In the genomic region with DNA sequence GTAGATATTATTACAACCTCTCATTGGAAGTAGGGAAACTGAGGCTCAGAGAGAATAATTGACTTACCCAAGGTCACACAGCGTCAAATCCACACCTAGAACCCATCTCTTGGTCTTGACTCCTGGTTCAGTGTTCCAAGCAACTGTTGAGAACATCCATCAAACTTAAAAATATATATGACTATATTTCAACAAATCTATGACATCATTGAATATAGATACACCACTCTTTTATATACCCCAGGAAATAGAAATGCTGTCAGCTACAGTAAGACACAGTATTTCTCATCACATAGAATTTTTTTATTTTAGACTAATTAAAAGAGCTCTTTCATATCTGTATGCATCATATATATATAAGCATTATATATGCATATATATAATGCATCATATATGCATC, we compare ENCODE assay signal across 29 cellular contexts. TPM values are rescaled to one million over a fixed set of nuclear protein-coding genes. Genes with fewer than 3 reads are reported as not detected.
"Had no signal": no experiment of that assay in that cellular context is flagged by ENCODE, and none has a peak within 500 bp of the region (broad histone marks: within the 10 kb centered on the region; RNA-seq: fewer than 3 reads in every experiment).

No MANE protein-coding gene starts in this region.

- H3K4me1 ChIP-seq: adrenal gland, body of pancreas, esophagus squamous epithelium, gastroesophageal sphincter had no signal

- H3K27ac ChIP-seq: adrenal gland, body of pancreas, epithelial cell of prostate, esophagus squamous epithelium, gastroesophageal sphincter, heart right ventricle, hepatocyte had no signal

- H3K4me1 Mint-ChIP-seq: activated T-helper 17 cell treated with anti-CD3 and anti-CD28 coated beads, Interleukin-2, amount 50 U/mL, for 72 hours had no signal

- ATAC-seq: activated naive CD8-positive, alpha-beta T cell treated with anti-CD3 and anti-CD28 coated beads, Interleukin-2, amount 50 U/mL, for 24 hours; activated T-helper 17 cell treated with anti-CD3 and anti-CD28 coated beads, Interleukin-2, amount 50 U/mL, for 72 hours; body of pancreas; gastroesophageal sphincter had no signal

- H3K4me3 Mint-ChIP-seq: activated CD4-positive, alpha-beta memory T cell treated with anti-CD3 and anti-CD28 coated beads, Interleukin-2, amount 10 ng/mL, durations not matched to agents 7 days and 5 days; activated CD4-positive, alpha-beta T cell treated with anti-CD3 and anti-CD28 coated beads, Interleukin-2, amount 10 ng/mL, durations not matched to agents 7 days and 5 days; activated naive CD8-positive, alpha-beta T cell; activated naive CD8-positive, alpha-beta T cell treated with anti-CD3 and anti-CD28 coated beads, Interleukin-2, amount 50 U/mL, for 24 hours; activated T-cell treated with anti-CD3 and anti-CD28 coated beads, Interleukin-2, amount 50 U/mL, for 24 hours; activated T-helper 17 cell treated with anti-CD3 and anti-CD28 coated beads, Interleukin-2, amount 50 U/mL, for 72 hours had no signal

- H3K27me3 Mint-ChIP-seq: activated naive CD8-positive, alpha-beta T cell; activated T-helper 17 cell treated with anti-CD3 and anti-CD28 coated beads, Interleukin-2, amount 50 U/mL, for 72 hours had no signal

- H3K4me2 ChIP-seq: hepatocyte had no signal

- H3K27me3 ChIP-seq: body of pancreas, hepatocyte had no signal

- H3K36me3 ChIP-seq: adrenal gland, esophagus squamous epithelium, gastroesophageal sphincter, heart right ventricle had no signal

- H3K9me3 ChIP-seq: adrenal gland, body of pancreas, esophagus squamous epithelium, gastroesophageal sphincter, heart right ventricle had no signal

- H3K9me3 Mint-ChIP-seq: activated CD4-positive, alpha-beta memory T cell treated with anti-CD3 and anti-CD28 coated beads, Interleukin-2, amount 10 ng/mL, durations not matched to agents 7 days and 5 days; activated CD4-positive, alpha-beta T cell treated with anti-CD3 and anti-CD28 coated beads, Interleukin-2, amount 10 ng/mL, durations not matched to agents 7 days and 5 days; activated naive CD8-positive, alpha-beta T cell treated with anti-CD3 and anti-CD28 coated beads, Interleukin-2, amount 50 U/mL, for 24 hours; activated T-cell treated with anti-CD3 and anti-CD28 coated beads, Interleukin-2, amount 50 U/mL, for 24 hours; activated T-helper 17 cell treated with anti-CD3 and anti-CD28 coated beads, Interleukin-2, amount 50 U/mL, for 72 hours had no signal

- H3K36me3 Mint-ChIP-seq: activated naive CD8-positive, alpha-beta T cell had no signal

- H3K27ac Mint-ChIP-seq: activated CD4-positive, alpha-beta memory T cell treated with anti-CD3 and anti-CD28 coated beads, Interleukin-2, amount 10 ng/mL, durations not matched to agents 7 days and 5 days; activated CD4-positive, alpha-beta T cell treated with anti-CD3 and anti-CD28 coated beads, Interleukin-2, amount 10 ng/mL, durations not matched to agents 7 days and 5 days; activated naive CD8-positive, alpha-beta T cell; activated naive CD8-positive, alpha-beta T cell treated with anti-CD3 and anti-CD28 coated beads, Interleukin-2, amount 50 U/mL, for 24 hours; activated T-cell treated with anti-CD3 and anti-CD28 coated beads, Interleukin-2, amount 50 U/mL, for 24 hours; activated T-helper 17 cell treated with anti-CD3 and anti-CD28 coated beads, Interleukin-2, amount 50 U/mL, for 72 hours had no signal

- H3K4me3 ChIP-seq: adrenal gland, body of pancreas, esophagus squamous epithelium, gastroesophageal sphincter, heart right ventricle, hepatocyte had no signal

- DNase-seq: activated CD4-positive, alpha-beta memory T cell treated with anti-CD3 and anti-CD28 coated beads, Interleukin-2, amount 10 ng/mL, durations not matched to agents 7 days and 5 days; activated CD4-positive, alpha-beta T cell treated with anti-CD3 and anti-CD28 coated beads for 4 hours; activated CD4-positive, alpha-beta T cell treated with anti-CD3 and anti-CD28 coated beads, Interleukin-2, amount 10 ng/mL, durations not matched to agents 7 days and 5 days; activated CD4-positive, alpha-beta T cell treated with anti-CD3 and anti-CD28 coated beads, Interleukin-2, amount 50 U/mL, for 4 hours; activated CD4-positive, CD25-positive, alpha-beta regulatory T cell; activated CD4-positive, CD25-positive, alpha-beta regulatory T cell treated with anti-CD3 and anti-CD28 coated beads, Interleukin-2, amount 50 U/mL, for 72 hours; activated effector memory CD4-positive, alpha-beta T cell treated with Interleukin-2 at 50 U/mL for 16 hours; activated gamma-delta T cell treated with Interleukin-2 at 50 U/mL for 16 hours; activated naive CD4-positive, alpha-beta T cell treated with anti-CD3 and anti-CD28 coated beads, Interleukin-2, amount 50 U/mL, for 16 hours; activated naive CD4-positive, alpha-beta T cell treated with Interleukin-2 at 50 U/mL for 16 hours; activated naive CD8-positive, alpha-beta T cell treated with anti-CD3 and anti-CD28 coated beads, Interleukin-2, amount 50 U/mL, for 24 hours; activated T-cell treated with anti-CD3 and anti-CD28 coated beads for 4 hours; activated T-cell treated with anti-CD3 and anti-CD28 coated beads, Interleukin-2, amount 50 U/mL, for 24 hours; cortex of kidney; effector CD8-positive, alpha-beta T cell; esophagus squamous epithelium; foreskin melanocyte; T-helper 2 cell had no signal

RNA-seq across cellular contexts. Expression of a gene that starts 56.9 kb away (rescaled TPM):
- total RNA-seq: dermis microvascular lymphatic vessel endothelial cell, endothelial cell of umbilical vein, fibroblast of villous mesenchyme had no signal
